ENCODE assay signal across 8 cellular contexts in genomic region chr13:65638572-65639168, GRCh38.
DNase-seq lines count a peak whose midpoint lies in the region; ATAC-seq, FAIRE-seq and TF ChIP-seq lines count a peak whose summit lies in the region.

No MANE protein-coding gene starts in this region.

- no peaks in the 10 kb centered on the region for H3K36me3 ChIP-seq in H7 (replicated peaks; ENCODE audit: control insufficient read depth, insufficient read depth, low read length)
- H3K36me3 ChIP-seq in GM12878 (ENCODE audit: control insufficient read depth in 2 of 2, insufficient read depth in 2 of 2, low read length in 1 of 2), result no peaks in the 10 kb centered on the region
- H3K36me3 ChIP-seq in right lobe of liver, result no peaks in the 10 kb centered on the region

- H3K9me3 ChIP-seq in GM12878 (replicated peaks; ENCODE audit: control insufficient read depth, insufficient read depth, low read length), result no peaks in the 10 kb centered on the region
- H3K9me3 ChIP-seq in right lobe of liver, result no peaks in the 10 kb centered on the region

- SMC1A ChIA-PET in GM12878 (lab: Charles Lee; ENCODE audit: uncharacterized antibody, unreplicated experiment), result interaction anchor here (0.9 to 1.8 kb wide), 25 partner anchors 10 to 1526 kb away, joined by 3 to 13 read pairs (median 4); no protein-coding TSS in a partner anchor

- H3K4me1 ChIP-seq in GM12878 (ENCODE audit: control insufficient read depth, insufficient read depth, low read length), result no peaks in the 10 kb centered on the region
- H3K4me1 ChIP-seq in right lobe of liver, result no peaks in the 10 kb centered on the region

- intact Hi-C loops in GM12878 (cut with micrococcal nuclease; ENCODE audit: unreplicated experiment), result loop anchor here (2.0 to 5.0 kb wide), 3 partner anchors 821 to 1166 kb away; no protein-coding TSS in a partner anchor
- intact Hi-C loops in right lobe of liver (cut with DNase I), result no loop called here

- H3K4me2 ChIP-seq in GM12878 (ENCODE audit: control insufficient read depth, insufficient read depth), result no peak overlapping the region

- DNase-seq in DMS 273 (lab: John Stamatoyannopoulos, UW; ENCODE audit: unreplicated experiment) (peak; percentile 48), DMS 273 treated with DMSO at 0.1 percent for 48 hours (lab: John Stamatoyannopoulos, UW) (no peak), H7 (peak; percentile 7), LNCaP clone FGC (ENCODE audit: low read depth) (no peak), GM12878 (ENCODE audit: low read depth, low spot score) (no peak), right lobe of liver (no peak)
- no peak for DNase-seq in activated effector memory CD4-positive, alpha-beta T cell treated with anti-CD3 and anti-CD28 coated beads, Interleukin-2, amount 50 U/mL, for 16 hours
- DNase-seq in stimulated activated CD4-positive, alpha-beta T cell treated with anti-CD3 and anti-CD28 coated beads, Interleukin-4, amount 100 ng/mL, for 24 hours, result no peak

- H3K27me3 ChIP-seq in H7 (ENCODE audit: control insufficient read depth, insufficient read depth, low read length) (no peaks in the 10 kb centered on the region), GM12878 (replicated peaks in 1 of 2; ENCODE audit: control insufficient read depth in 2 of 2, insufficient read depth in 2 of 2, low read length in 1 of 2) (no peaks in the 10 kb centered on the region), right lobe of liver (no peaks in the 10 kb centered on the region)

- no peak overlapping the region for H2AFZ ChIP-seq in GM12878 (ENCODE audit: control insufficient read depth, low read depth, low read length)

- H3K4me3 ChIP-seq in H7 (ENCODE audit: insufficient read depth, low read depth, low read length), result no peak overlapping the region
- no peak overlapping the region for H3K4me3 ChIP-seq in LNCaP clone FGC (ENCODE audit: low read depth, low read length)
- no peak overlapping the region for H3K4me3 ChIP-seq in GM12878
- H3K4me3 ChIP-seq in right lobe of liver, result no peak overlapping the region

- TF ChIP-seq EP300 in GM12878 (IDR thresholded peaks at IDR 0.05; ENCODE audit: borderline replicate concordance in 1 of 2, control insufficient read depth in 1 of 2, low read depth in 2 of 2, low read length in 2 of 2), result no peak

- H3K27ac ChIP-seq in GM12878 (ENCODE audit: control insufficient read depth, insufficient read depth) (no peak overlapping the region), right lobe of liver (no peak overlapping the region)

- peak; percentile 75 for TF ChIP-seq RAD21 in GM12878 (IDR thresholded peaks at IDR 0.05; ENCODE audit: insufficient read depth, low read depth, low read length)

- POLR2A ChIA-PET in GM12878 (lab: Charles Lee), result interaction anchor here (1.0 kb wide), 1 partner anchor 596 kb away, joined by 3 read pairs; no protein-coding TSS in a partner anchor

- H4K20me1 ChIP-seq in GM12878 (ENCODE audit: control insufficient read depth, insufficient read depth), result no peaks in the 10 kb centered on the region

- no peaks in the 10 kb centered on the region for H3K79me2 ChIP-seq in GM12878 (ENCODE audit: control insufficient read depth, insufficient read depth, low read length)

- in situ Hi-C loops in GM12878 (cut with MboI), result no loop called here

- no peak overlapping the region for H3K9ac ChIP-seq in GM12878 (ENCODE audit: control insufficient read depth, insufficient read depth, low read length)

- ATAC-seq in GM12878 (peak; percentile 81), right lobe of liver (peak; percentile 68 to 71 (median 69))

- no TSS peak for BruUV-seq in GM12878 (replicated peaks; lab: Mats Ljungman, UMichigan)

- TF ChIP-seq POLR2A in GM12878 (IDR thresholded peaks at IDR 0.05; ENCODE audit: low read depth, low read length) (no peak), right lobe of liver (IDR thresholded peaks at IDR 0.05) (no peak)

- CTCF ChIA-PET in GM12878 (lab: Yijun Ruan, JAX), result interaction anchor here (0.7 to 2.1 kb wide), 29 partner anchors 10 to 1599 kb away, joined by 3 to 22 read pairs (median 4); no protein-coding TSS in a partner anchor

- FAIRE-seq in GM12878 (lab: Jason Lieb, UNC), result no peak

- RAD21 ChIA-PET in GM12878 (lab: Charles Lee; ENCODE audit: unreplicated experiment), result interaction anchor here (0.7 to 1.9 kb wide), 14 partner anchors 8 to 1167 kb away, joined by 3 to 14 read pairs (median 4); no protein-coding TSS in a partner anchor

- WGBS in GM12878 (ENCODE audit: insufficient coverage, insufficient replicate concordance, low lambda C conversion rate, missing lambda C conversion rate), result 0% methylated on average over 2 of the region's 2 CpGs
- 15% methylated on average over 2 of the region's 2 CpGs for WGBS in right lobe of liver (ENCODE audit: insufficient coverage, low coverage, low lambda C conversion rate, missing lambda C conversion rate)

- TF ChIP-seq CTCF in LNCaP clone FGC (IDR thresholded peaks at IDR 0.05; ENCODE audit: control insufficient read depth, extremely low read depth, insufficient read depth), result peak; percentile 69
- TF ChIP-seq CTCF in GM12878 (IDR thresholded peaks at IDR 0.05 in 2 of 3, conservative IDR thresholded peaks at IDR 0.05 in 1 of 3; ENCODE audit: control insufficient read depth in 2 of 3, extremely low read depth in 1 of 3, insufficient read depth in 1 of 3, low read depth in 3 of 3, low read length in 3 of 3), result peak; percentile 51 to 76 (median 73)
- TF ChIP-seq CTCF in right lobe of liver (IDR thresholded peaks at IDR 0.05), result peak; percentile 40 to 59 (median 54)

TF ChIP-seq in GM12878, 131 proteins besides CTCF, POLR2A, EP300 and RAD21:
- TF ChIP-seq TCF12 (IDR thresholded peaks at IDR 0.05; ENCODE audit: low read depth, low read length) (no peak), PKNOX1 (IDR thresholded peaks at IDR 0.05) (peak; percentile 47), RB1 (IDR thresholded peaks at IDR 0.05; ENCODE audit: borderline replicate concordance) (0 out of 2 replicates have a peak, but pooled peaks have one; percentile 30), ESRRA (IDR thresholded peaks at IDR 0.05; ENCODE audit: low read length) (no peak), SMC3 (IDR thresholded peaks at IDR 0.05; ENCODE audit: borderline replicate concordance, low read length) (peak; percentile 64; the same call in 1 of the 2 replicates), STAT1 (conservative IDR thresholded peaks at IDR 0.05) (0 out of 2 replicates have a peak, but pooled peaks have one; percentile 38)

Comparison
In these comparisons a context has a peak if more than half of its experiments do, and no peak if none do; other contexts are left out.
1. DNase-seq: peak in DMS 273 (single experiment) and H7 (single experiment); none in DMS 273 treated with DMSO at 0.1 percent for 48 hours (single experiment), LNCaP clone FGC (single experiment), GM12878 (single experiment), right lobe of liver (0 of 3), activated effector memory CD4-positive, alpha-beta T cell treated with anti-CD3 and anti-CD28 coated beads, Interleukin-2, amount 50 U/mL, for 16 hours (single experiment) and stimulated activated CD4-positive, alpha-beta T cell treated with anti-CD3 and anti-CD28 coated beads, Interleukin-4, amount 100 ng/mL, for 24 hours (single experiment).
2. Peak in every context shown above with its lines, with median percentiles within 50 percentile points of each other: CTCF ChIP-seq.